In genomic region chr3:16048435-16049318, GRCh38 we compare ENCODE assay signal across 8 cellular contexts.
DNase-seq lines count a peak whose midpoint lies in the region; ATAC-seq, FAIRE-seq and TF ChIP-seq lines count a peak whose summit lies in the region.

No MANE protein-coding gene starts in this region.

- peak; percentile 55 for TF ChIP-seq CTCF in parathyroid adenoma (IDR thresholded peaks at IDR 0.05)

- H3K27ac ChIP-seq in parathyroid adenoma, result no peak overlapping the region

- intact Hi-C loops in activated T-helper 1 cell treated with anti-CD3 and anti-CD28 coated beads, Interleukin-12 subunit alpha, Interleukin-12 subunit beta, Interleukin-2, Interleukin-4 antibody, amounts not matched to agents 30 ng/mL and 10 ng/mL and 1 ng/mL, durations not matched to agents 14 hours and 24 hours and 36 hours (cut with micrococcal nuclease), result loop anchor here (1.0 to 5.0 kb wide), 6 partner anchors 130 to 1364 kb away; no protein-coding TSS in a partner anchor
- intact Hi-C loops in posterior vena cava (cut with DNase I), result loop anchor here in 1 of 2 donors (2.0 to 5.0 kb wide), 2 partner anchors 130 to 199 kb away; no protein-coding TSS in a partner anchor

- no peaks in the 10 kb centered on the region for H3K79me2 ChIP-seq in parathyroid adenoma

- DNase-seq in DMS79 treated with DMSO at 0.1 percent for 48 hours (lab: John Stamatoyannopoulos, UW), result peak; percentile 25
- DNase-seq in NOMO-1 treated with dmso at 0.1 percent for 144 hours (lab: John Stamatoyannopoulos, UW; ENCODE audit: unreplicated experiment), result peak; percentile 57
- peak; percentile 23 for DNase-seq in activated T-helper 1 cell treated with anti-CD3 and anti-CD28 coated beads, Interleukin-12 subunit alpha, Interleukin-12 subunit beta, Interleukin-2, Interleukin-4 antibody, amounts not matched to agents 30 ng/mL and 10 ng/mL and 1 ng/mL, durations not matched to agents 14 hours and 24 hours and 36 hours (ENCODE audit: low spot score)
- DNase-seq in frontal cortex (ENCODE audit: low spot score in 2 of 2), result peak; percentile 50 to 61
- no peak for DNase-seq in posterior vena cava (ENCODE audit: low spot score)

- H3K27me3 ChIP-seq in parathyroid adenoma (ENCODE audit: control insufficient read depth, insufficient read depth, low read length), result no peaks in the 10 kb centered on the region

- H3K9me3 Mint-ChIP-seq in activated T-helper 1 cell treated with anti-CD3 and anti-CD28 coated beads, Interleukin-12 subunit alpha, Interleukin-12 subunit beta, Interleukin-2, Interleukin-4 antibody, amounts not matched to agents 30 ng/mL and 10 ng/mL and 1 ng/mL, durations not matched to agents 14 hours and 24 hours and 36 hours, result no peaks in the 10 kb centered on the region

- no peak overlapping the region for H3K27ac Mint-ChIP-seq in activated T-helper 1 cell treated with anti-CD3 and anti-CD28 coated beads, Interleukin-12 subunit alpha, Interleukin-12 subunit beta, Interleukin-2, Interleukin-4 antibody, amounts not matched to agents 30 ng/mL and 10 ng/mL and 1 ng/mL, durations not matched to agents 14 hours and 24 hours and 36 hours

- H3K9me3 ChIP-seq in parathyroid adenoma (ENCODE audit: control insufficient read depth, low read length), result no peaks in the 10 kb centered on the region

- H3K4me3 Mint-ChIP-seq in activated T-helper 1 cell treated with anti-CD3 and anti-CD28 coated beads, Interleukin-12 subunit alpha, Interleukin-12 subunit beta, Interleukin-2, Interleukin-4 antibody, amounts not matched to agents 30 ng/mL and 10 ng/mL and 1 ng/mL, durations not matched to agents 14 hours and 24 hours and 36 hours, result no peak overlapping the region

- H3K4me3 ChIP-seq in parathyroid adenoma (ENCODE audit: low read depth, low read length), result no peak overlapping the region

- no peaks in the 10 kb centered on the region for H3K36me3 ChIP-seq in parathyroid adenoma (ENCODE audit: control insufficient read depth, insufficient read depth, low read length)

- ATAC-seq in GM19397 (IDR thresholded peaks at IDR 0.05; ENCODE audit: unreplicated experiment) (peak; percentile 86), HG03432 (IDR thresholded peaks at IDR 0.05; ENCODE audit: unreplicated experiment) (peak; percentile 99)

- no peak overlapping the region for H3K9ac ChIP-seq in parathyroid adenoma

- H2AFZ ChIP-seq in parathyroid adenoma, result peak overlapping the region; percentile 18

- H3K4me1 Mint-ChIP-seq in activated T-helper 1 cell treated with anti-CD3 and anti-CD28 coated beads, Interleukin-12 subunit alpha, Interleukin-12 subunit beta, Interleukin-2, Interleukin-4 antibody, amounts not matched to agents 30 ng/mL and 10 ng/mL and 1 ng/mL, durations not matched to agents 14 hours and 24 hours and 36 hours (ENCODE audit: low read depth), result peaks cover 6% of the 10 kb centered on the region

- no peaks in the 10 kb centered on the region for H3K27me3 Mint-ChIP-seq in activated T-helper 1 cell treated with anti-CD3 and anti-CD28 coated beads, Interleukin-12 subunit alpha, Interleukin-12 subunit beta, Interleukin-2, Interleukin-4 antibody, amounts not matched to agents 30 ng/mL and 10 ng/mL and 1 ng/mL, durations not matched to agents 14 hours and 24 hours and 36 hours (ENCODE audit: insufficient read depth)

- H3K4me2 ChIP-seq in parathyroid adenoma (ENCODE audit: low read length), result no peak overlapping the region

- no peaks in the 10 kb centered on the region for H3K36me3 Mint-ChIP-seq in activated T-helper 1 cell treated with anti-CD3 and anti-CD28 coated beads, Interleukin-12 subunit alpha, Interleukin-12 subunit beta, Interleukin-2, Interleukin-4 antibody, amounts not matched to agents 30 ng/mL and 10 ng/mL and 1 ng/mL, durations not matched to agents 14 hours and 24 hours and 36 hours (ENCODE audit: low read depth)

- FAIRE-seq in frontal cortex (lab: Jason Lieb, UNC), result no peak

- no peaks in the 10 kb centered on the region for H3K4me1 ChIP-seq in parathyroid adenoma
